ENCODE assay signal across 17 cellular contexts in the genomic region with DNA sequence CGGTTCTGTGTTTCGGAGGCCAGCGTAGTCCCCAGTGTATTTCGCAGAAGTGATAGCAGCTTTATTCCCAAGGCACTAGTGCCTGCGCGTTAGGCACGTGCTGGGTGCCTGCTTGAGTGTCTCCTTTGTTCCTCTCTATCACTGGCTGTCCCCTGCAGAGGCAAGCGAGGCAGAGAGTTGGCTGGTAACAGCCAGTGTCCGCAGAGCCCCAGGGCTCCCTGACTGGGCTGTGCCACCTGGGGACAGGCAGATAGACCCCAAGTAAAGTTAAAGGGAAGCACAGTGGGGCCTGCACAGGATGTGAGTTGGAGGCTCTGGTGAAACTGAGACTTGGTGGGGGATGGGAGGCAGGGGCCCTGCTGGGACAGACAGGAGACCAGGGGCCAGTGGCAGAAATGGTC. TPM values are rescaled to one million over a fixed set of nuclear protein-coding genes. Genes with fewer than 3 reads are reported as not detected.
DNase-seq lines count a peak whose midpoint lies in the region; ATAC-seq and TF ChIP-seq lines count a peak whose summit lies in the region.
"Had no signal": no experiment of that assay in that cellular context is flagged by ENCODE, and none has a peak within 500 bp of the region (broad histone marks: within the 10 kb centered on the region; RNA-seq: fewer than 3 reads in every experiment).

No MANE protein-coding gene starts in this region.

- 79 to 89% (median 86%) methylated on average over 8 to 9 of the region's 9 CpGs for WGBS in spleen, 5 donors
- WGBS in esophagus muscularis mucosa = 100% methylated on average over 3 of the region's 9 CpGs

- H3K27ac ChIP-seq in dorsolateral prefrontal cortex = peak overlapping the region in 53 of 59 donors; percentile 2 to 86 (median 64)
- peak overlapping the region in 4 of 8 donors; percentile 5 to 81 (median 68) for H3K27ac ChIP-seq in spleen
- no peak overlapping the region for H3K27ac ChIP-seq in esophagus muscularis mucosa (replicated peaks in 1 of 4)
- H3K27ac ChIP-seq: 22Rv1, brain microvascular endothelial cell, SJCRH30, suprapubic skin had no signal

- H3K4me1 ChIP-seq in spleen = peaks cover 4 to 58% (median 31%) of the 10 kb centered on the region in 6 donors
- no peaks in the 10 kb centered on the region for H3K4me1 ChIP-seq in esophagus muscularis mucosa
- H3K4me1 ChIP-seq: SJCRH30, suprapubic skin had no signal

- TF ChIP-seq CTCF in dorsolateral prefrontal cortex (IDR thresholded peaks at IDR 0.05 in 54 of 56, conservative IDR thresholded peaks at IDR 0.05 in 2 of 56; ENCODE audit: low read depth in 1 of 56, partially characterized antibody in 56 of 56) = no peak
- no peak for TF ChIP-seq CTCF in spleen (IDR thresholded peaks at IDR 0.05 in 8 of 11, conservative IDR thresholded peaks at IDR 0.05 in 3 of 11)
- TF ChIP-seq CTCF in esophagus muscularis mucosa (IDR thresholded peaks at IDR 0.05) = no peak

- ATAC-seq in GM21717 (IDR thresholded peaks at IDR 0.05; ENCODE audit: unreplicated experiment) = no peak
- ATAC-seq: GM12878 had no signal

- H3K27me3 ChIP-seq in dorsolateral prefrontal cortex (no peaks in the 10 kb centered on the region), spleen (replicated peaks in 1 of 7) (no peaks in the 10 kb centered on the region), esophagus muscularis mucosa (no peaks in the 10 kb centered on the region)
- H3K27me3 ChIP-seq: brain microvascular endothelial cell, SJCRH30, suprapubic skin had no signal

- H3K36me3 Mint-ChIP-seq in T-helper 2 cell treated with Interferon-gamma antibody and Interleukin-4, amounts not matched to agents 5 μg/mL and 100 μg/mL, for 36 hours (ENCODE audit: low read depth) = peaks cover 2% of the 10 kb centered on the region
- H3K36me3 Mint-ChIP-seq: naive B cell had no signal

- H3K4me3 Mint-ChIP-seq in T-helper 2 cell treated with Interferon-gamma antibody and Interleukin-4, amounts not matched to agents 5 μg/mL and 100 μg/mL, for 36 hours = no peak overlapping the region
- H3K4me3 Mint-ChIP-seq: naive B cell had no signal

- DNase-seq in T-helper 2 cell treated with Interferon-gamma antibody and Interleukin-4, amounts not matched to agents 5 μg/mL and 100 μg/mL, for 36 hours (ENCODE audit: low spot score) = no peak
- DNase-seq in T-helper 2 cell (no peak), NCI-H345 treated with DMSO at 0.1 percent for 48 hours (lab: John Stamatoyannopoulos, UW; ENCODE audit: unreplicated experiment) (peak; percentile 28), dorsolateral prefrontal cortex (peak in 3 of 10 donors; percentile 46 to 54 (median 48)), spleen (peak; percentile 73), DMS53 treated with DMSO at 0.1 percent for 48 hours (lab: John Stamatoyannopoulos, UW; ENCODE audit: unreplicated experiment) (no peak), esophagus muscularis mucosa (ENCODE audit: extremely low spot score) (no peak)
- DNase-seq: brain microvascular endothelial cell, naive B cell, NCI-H1417 treated with DMSO at 0.1 percent for 48 hours, NCI-H226, SJCRH30 had no signal

- no peaks in the 10 kb centered on the region for H3K9me3 Mint-ChIP-seq in T-helper 2 cell treated with Interferon-gamma antibody and Interleukin-4, amounts not matched to agents 5 μg/mL and 100 μg/mL, for 36 hours

- no peak for TF ChIP-seq EP300 in esophagus muscularis mucosa (IDR thresholded peaks at IDR 0.05)

- intact Hi-C loops in dorsolateral prefrontal cortex (cut with DNase I) (loop anchor here (5.0 kb wide), 2 partner anchors 41 to 49 kb away; a partner anchor contains a TSS), spleen (cut with DNase I; ENCODE audit: low total_unique reads) (no loop called here), esophagus muscularis mucosa (cut with DNase I) (no loop called here)

- H3K27me3 Mint-ChIP-seq in T-helper 2 cell treated with Interferon-gamma antibody and Interleukin-4, amounts not matched to agents 5 μg/mL and 100 μg/mL, for 36 hours (ENCODE audit: low read depth) = no peaks in the 10 kb centered on the region

- no peaks in the 10 kb centered on the region for H3K36me3 ChIP-seq in spleen
- no peaks in the 10 kb centered on the region for H3K36me3 ChIP-seq in esophagus muscularis mucosa
- H3K36me3 ChIP-seq: brain microvascular endothelial cell, SJCRH30, suprapubic skin had no signal

- H3K4me1 Mint-ChIP-seq in T-helper 2 cell treated with Interferon-gamma antibody and Interleukin-4, amounts not matched to agents 5 μg/mL and 100 μg/mL, for 36 hours (ENCODE audit: low read depth) = peaks cover 40% of the 10 kb centered on the region
- H3K4me1 Mint-ChIP-seq: naive B cell had no signal

- peak overlapping the region; percentile 77 for H3K27ac Mint-ChIP-seq in T-helper 2 cell treated with Interferon-gamma antibody and Interleukin-4, amounts not matched to agents 5 μg/mL and 100 μg/mL, for 36 hours
- H3K27ac Mint-ChIP-seq: naive B cell had no signal

- H3K4me3 ChIP-seq in dorsolateral prefrontal cortex (peak overlapping the region in 23 of 59 donors; percentile 1 to 48 (median 19)), spleen (no peak overlapping the region), esophagus muscularis mucosa (no peak overlapping the region)
- H3K4me3 ChIP-seq: GM12878, SJCRH30, suprapubic skin had no signal

- H3K9me3 ChIP-seq in spleen (peaks cover 0 to 10% (median 0%) of the 10 kb centered on the region in 8 donors), esophagus muscularis mucosa (no peaks in the 10 kb centered on the region)
- H3K9me3 ChIP-seq: SJCRH30, suprapubic skin had no signal

- TF ChIP-seq POLR2A in spleen (IDR thresholded peaks at IDR 0.05) (no peak), esophagus muscularis mucosa (IDR thresholded peaks at IDR 0.05; ENCODE audit: low read depth) (no peak)

RNA-seq across cellular contexts. Expression of a gene that starts 50.7 kb away (rescaled TPM):
- total RNA-seq in dorsolateral prefrontal cortex (100 to 1,000 TPM in 118 of 120 experiments, 10 to 100 TPM in 2; 90.7 to 210 (median 166) TPM), spleen (10 to 100 TPM; 15.5 to 33.8 (median 19.2) TPM), esophagus muscularis mucosa (10 to 100 TPM in 2 of 4 donors, 1 to 10 TPM in 2; 5.4 to 15.3 (median 10.4) TPM)
- polyA plus RNA-seq in spleen = 1 to 10 TPM; 5.8 to 6.6 (median 6.4) TPM
- total RNA-seq: LHCN-M2 had no signal

Comparison
In these comparisons a context has a peak if more than half of its experiments do, and no peak if none do; other contexts are left out.
1. DNase-seq: peak in NCI-H345 treated with DMSO at 0.1 percent for 48 hours (single experiment) and spleen (single experiment); none in T-helper 2 cell treated with Interferon-gamma antibody and Interleukin-4, amounts not matched to agents 5 μg/mL and 100 μg/mL, for 36 hours (single experiment), T-helper 2 cell (0 of 5), DMS53 treated with DMSO at 0.1 percent for 48 hours (single experiment) and esophagus muscularis mucosa (single experiment).
2. H3K27ac ChIP-seq: peak in dorsolateral prefrontal cortex (53 of 59); none in esophagus muscularis mucosa (0 of 4).
3. intact Hi-C loops: an anchor here in dorsolateral prefrontal cortex (5.0 kb wide); none called in spleen and esophagus muscularis mucosa.